ENCODE assay signal across 17 cellular contexts in genomic region chr1:228940931-228941330, GRCh38.
"Had no signal": no experiment of that assay in that cellular context is flagged by ENCODE, and none has a peak within 500 bp of the region (broad histone marks: within the 10 kb centered on the region; RNA-seq: fewer than 3 reads in every experiment).

No MANE protein-coding gene starts in this region.

- H3K9me3 ChIP-seq: ascending aorta, ovary, testis had no signal

- H3K27me3 Mint-ChIP-seq: activated CD4-positive, alpha-beta memory T cell treated with anti-CD3 and anti-CD28 coated beads for 36 hours; activated naive CD8-positive, alpha-beta T cell treated with anti-CD3 and anti-CD28 coated beads, Interleukin-2, amount 50 U/mL, for 24 hours; stimulated activated naive CD8-positive, alpha-beta T cell treated with anti-CD3 and anti-CD28 coated beads, Interleukin-15, Interleukin-2, amounts not matched to agents 100 ng/mL and 50 ng/mL, for 24 hours had no signal

- H3K27ac Mint-ChIP-seq: activated CD4-positive, alpha-beta memory T cell treated with anti-CD3 and anti-CD28 coated beads for 36 hours; activated naive CD8-positive, alpha-beta T cell treated with anti-CD3 and anti-CD28 coated beads, Interleukin-2, amount 50 U/mL, for 24 hours; activated T-helper 1 cell treated with anti-CD3 and anti-CD28 coated beads, Interleukin-12 subunit alpha, Interleukin-12 subunit beta, Interleukin-2, Interleukin-4 antibody, amounts not matched to agents 30 ng/mL and 10 ng/mL and 1 ng/mL, durations not matched to agents 14 hours and 24 hours and 36 hours; nephron progenitor cell; stimulated activated naive CD8-positive, alpha-beta T cell treated with anti-CD3 and anti-CD28 coated beads, Interleukin-15, Interleukin-2, amounts not matched to agents 100 ng/mL and 50 ng/mL, for 24 hours had no signal

- H3K27ac ChIP-seq: ascending aorta, ovary, testis, VCaP had no signal

- H3K27me3 ChIP-seq: ascending aorta, heart right ventricle, ovary, testis had no signal

- H3K9me3 Mint-ChIP-seq: activated CD4-positive, alpha-beta memory T cell treated with anti-CD3 and anti-CD28 coated beads for 36 hours; activated naive CD8-positive, alpha-beta T cell treated with anti-CD3 and anti-CD28 coated beads, Interleukin-2, amount 50 U/mL, for 24 hours; activated T-helper 1 cell treated with anti-CD3 and anti-CD28 coated beads, Interleukin-12 subunit alpha, Interleukin-12 subunit beta, Interleukin-2, Interleukin-4 antibody, amounts not matched to agents 30 ng/mL and 10 ng/mL and 1 ng/mL, durations not matched to agents 14 hours and 24 hours and 36 hours; stimulated activated naive CD8-positive, alpha-beta T cell treated with anti-CD3 and anti-CD28 coated beads, Interleukin-15, Interleukin-2, amounts not matched to agents 100 ng/mL and 50 ng/mL, for 24 hours had no signal

- H3K4me3 ChIP-seq: ascending aorta, heart right ventricle, ovary, testis had no signal

- H3K36me3 ChIP-seq: ascending aorta, heart right ventricle, ovary had no signal

- H3K36me3 Mint-ChIP-seq: activated CD4-positive, alpha-beta memory T cell treated with anti-CD3 and anti-CD28 coated beads for 36 hours had no signal

- DNase-seq: activated CD4-positive, alpha-beta memory T cell treated with anti-CD3 and anti-CD28 coated beads for 36 hours; activated naive CD4-positive, alpha-beta T cell; activated naive CD8-positive, alpha-beta T cell treated with anti-CD3 and anti-CD28 coated beads, Interleukin-2, amount 50 U/mL, for 24 hours; heart right ventricle; islet precursor cell; left ventricle myocardium superior; mesenchymal stem cell; nephron progenitor cell; ovary; stimulated activated CD4-positive, alpha-beta T cell treated with anti-CD3 and anti-CD28 coated beads, Interleukin-4, amount 100 ng/mL, for 1 hour; stimulated activated CD8-positive, alpha-beta memory T cell treated with anti-CD3 and anti-CD28 coated beads, Interleukin-4, amount 100 ng/mL, for 48 hours; T-helper 9 cell; testis had no signal

- H3K4me3 Mint-ChIP-seq: activated CD4-positive, alpha-beta memory T cell treated with anti-CD3 and anti-CD28 coated beads for 36 hours; activated naive CD8-positive, alpha-beta T cell treated with anti-CD3 and anti-CD28 coated beads, Interleukin-2, amount 50 U/mL, for 24 hours; activated T-helper 1 cell treated with anti-CD3 and anti-CD28 coated beads, Interleukin-12 subunit alpha, Interleukin-12 subunit beta, Interleukin-2, Interleukin-4 antibody, amounts not matched to agents 30 ng/mL and 10 ng/mL and 1 ng/mL, durations not matched to agents 14 hours and 24 hours and 36 hours; nephron progenitor cell; stimulated activated naive CD8-positive, alpha-beta T cell treated with anti-CD3 and anti-CD28 coated beads, Interleukin-15, Interleukin-2, amounts not matched to agents 100 ng/mL and 50 ng/mL, for 24 hours had no signal
